Comparison of ENCODE assay signal across 8 cellular contexts in genomic region chr3:12796171-12797123, GRCh38. TPM values are rescaled to one million over a fixed set of nuclear protein-coding genes. Genes with fewer than 3 reads are reported as not detected.
DNase-seq lines count a peak whose midpoint lies in the region; ATAC-seq and TF ChIP-seq lines count a peak whose summit lies in the region.

TSS of gene CAND2 (plus strand) at chr3:12796680. CDS start at chr3:12796721, 41 bp downstream.

- H3K4me3 Mint-ChIP-seq in activated naive CD8-positive, alpha-beta T cell treated with anti-CD3 and anti-CD28 coated beads, Interleukin-2, amount 10 ng/mL, durations not matched to agents 7 days and 5 days: peak within 1 kb of the TSS; percentile 73

- POLR2A ChIA-PET in activated naive CD8-positive, alpha-beta T cell treated with anti-CD3 and anti-CD28 coated beads, Interleukin-2, amount 10 ng/mL, durations not matched to agents 7 days and 5 days (lab: Charles Lee): interaction anchor here (0.6 kb wide), 1 partner anchor 93 kb away, joined by 3 read pairs; no protein-coding TSS in a partner anchor

- H3F3A ChIP-seq in OCI-LY1 (ENCODE audit: insufficient read depth, low read length): no peaks in the 10 kb centered on the region

- H3K9me3 ChIP-seq in OCI-LY1 (ENCODE audit: low read length): no peaks in the 10 kb centered on the region

- H3K36me3 Mint-ChIP-seq in activated naive CD8-positive, alpha-beta T cell treated with anti-CD3 and anti-CD28 coated beads, Interleukin-2, amount 10 ng/mL, durations not matched to agents 7 days and 5 days: no peaks in the 10 kb centered on the region

- H4K20me1 ChIP-seq in OCI-LY1 (ENCODE audit: insufficient read depth, low read length): no peaks in the 10 kb centered on the region

- H3K27me3 ChIP-seq in OCI-LY1 (ENCODE audit: insufficient read depth, low read length): peaks cover 6% of the 10 kb centered on the region; the same call in 1 of the 2 replicates

- H3K27ac ChIP-seq in OCI-LY1 (ENCODE audit: low read depth, low read length, poor library complexity, severe bottlenecking): no peak within 1 kb of the TSS

- DNase-seq in DMS79 treated with DMSO at 0.1 percent for 48 hours (lab: John Stamatoyannopoulos, UW) (peak; percentile 7), DMS79 (lab: John Stamatoyannopoulos, UW) (no peak), Right ventricle myocardium inferior (ENCODE audit: missing footprints) (peak; percentile 87), occipital lobe (lab: John Stamatoyannopoulos, UW) (peak; percentile 48), OCI-M2 (lab: John Stamatoyannopoulos, UW; ENCODE audit: unreplicated experiment) (no peak)
- DNase-seq in activated naive CD8-positive, alpha-beta T cell treated with anti-CD3 and anti-CD28 coated beads, Interleukin-2, amount 10 ng/mL, durations not matched to agents 7 days and 5 days: peak; percentile 47

- H3K4me3 ChIP-seq in OCI-LY1 (ENCODE audit: low read depth, low read length, poor library complexity, severe bottlenecking): peak within 1 kb of the TSS; percentile 60

- H3K36me3 ChIP-seq in OCI-LY1 (ENCODE audit: insufficient read depth, low read length): no peaks in the 10 kb centered on the region

- no peaks in the 10 kb centered on the region for H3K4me1 Mint-ChIP-seq in activated naive CD8-positive, alpha-beta T cell treated with anti-CD3 and anti-CD28 coated beads, Interleukin-2, amount 10 ng/mL, durations not matched to agents 7 days and 5 days

- H3K9ac ChIP-seq in OCI-LY1 (ENCODE audit: low read length): peak within 1 kb of the TSS; percentile 54

- H2AFZ ChIP-seq in OCI-LY1 (ENCODE audit: low read length): no peak within 1 kb of the TSS

- H3K4me2 ChIP-seq in OCI-LY1 (ENCODE audit: low read length): peak within 1 kb of the TSS; percentile 71

- peaks cover 4% of the 10 kb centered on the region for H3K4me1 ChIP-seq in OCI-LY1 (ENCODE audit: insufficient read depth, low read length, severe bottlenecking)

- H3K9me2 ChIP-seq in OCI-LY1 (ENCODE audit: low read depth, low read length): no peaks in the 10 kb centered on the region

- TF ChIP-seq CTCF in OCI-LY1 (IDR thresholded peaks at IDR 0.05; ENCODE audit: low read length): no peak

- intact Hi-C loops in Right ventricle myocardium inferior (cut with DNase I): loop anchor here (1.0 to 5.0 kb wide), 2 partner anchors 67 to 239 kb away; partner anchors contain the start of gene MKRN2

- H3K79me2 ChIP-seq in OCI-LY1 (ENCODE audit: insufficient read depth, low read length): no peaks in the 10 kb centered on the region

- H3K9me3 Mint-ChIP-seq in activated naive CD8-positive, alpha-beta T cell treated with anti-CD3 and anti-CD28 coated beads, Interleukin-2, amount 10 ng/mL, durations not matched to agents 7 days and 5 days: no peaks in the 10 kb centered on the region

- no peak within 1 kb of the TSS for H3K27ac Mint-ChIP-seq in activated naive CD8-positive, alpha-beta T cell treated with anti-CD3 and anti-CD28 coated beads, Interleukin-2, amount 10 ng/mL, durations not matched to agents 7 days and 5 days

- ATAC-seq in activated naive CD8-positive, alpha-beta T cell treated with anti-CD3 and anti-CD28 coated beads, Interleukin-2, amount 10 ng/mL, durations not matched to agents 7 days and 5 days (ENCODE audit: low read depth): peak; percentile 75
- ATAC-seq in Right ventricle myocardium inferior (peak; percentile 90), HG03139 (IDR thresholded peaks at IDR 0.05; ENCODE audit: unreplicated experiment) (no peak)

- H3K27me3 Mint-ChIP-seq in activated naive CD8-positive, alpha-beta T cell treated with anti-CD3 and anti-CD28 coated beads, Interleukin-2, amount 10 ng/mL, durations not matched to agents 7 days and 5 days: peaks cover 24% of the 10 kb centered on the region

RNA-seq across cellular contexts. Expression of gene CAND2, which starts in this region (rescaled TPM):
- under 1 TPM; 0.79 to 0.97 TPM for total RNA-seq in activated naive CD8-positive, alpha-beta T cell treated with anti-CD3 and anti-CD28 coated beads, Interleukin-2, amount 10 ng/mL, durations not matched to agents 7 days and 5 days
- total RNA-seq in Right ventricle myocardium inferior (56.7 TPM), occipital lobe (14.5 TPM)

Comparison
In these comparisons a context has a peak if more than half of its experiments do, and no peak if none do; other contexts are left out.
1. DNase-seq: peak in DMS79 treated with DMSO at 0.1 percent for 48 hours (single experiment), Right ventricle myocardium inferior (single experiment) and occipital lobe (single experiment); none in DMS79 (single experiment) and OCI-M2 (single experiment).
2. Peak in DNase-seq and ATAC-seq in activated naive CD8-positive, alpha-beta T cell treated with anti-CD3 and anti-CD28 coated beads, Interleukin-2, amount 10 ng/mL, durations not matched to agents 7 days and 5 days; RNA of the gene not detected or under 1 TPM.